ENCODE assay signal across 32 cellular contexts in genomic region chr9:98067184-98067583, GRCh38.
"Had no signal": no experiment of that assay in that cellular context is flagged by ENCODE, and none has a peak within 500 bp of the region (broad histone marks: within the 10 kb centered on the region; RNA-seq: fewer than 3 reads in every experiment).

No MANE protein-coding gene starts in this region.

- DNase-seq: activated CD4-positive, alpha-beta T cell treated with anti-CD3 and anti-CD28 coated beads for 36 hours; activated CD4-positive, alpha-beta T cell treated with anti-CD3 and anti-CD28 coated beads, Interleukin-2, amount 10 ng/mL, durations not matched to agents 7 days and 5 days; activated CD4-positive, alpha-beta T cell treated with anti-CD3 and anti-CD28 coated beads, Interleukin-2, amount 50 U/mL, for 48 hours; activated CD8-positive, alpha-beta T cell treated with anti-CD3 and anti-CD28 coated beads, Interleukin-2, amount 10 ng/mL, durations not matched to agents 7 days and 5 days; activated gamma-delta T cell treated with Interleukin-2 at 50 U/mL for 16 hours; activated naive CD4-positive, alpha-beta T cell treated with anti-CD3 and anti-CD28 coated beads for 36 hours; activated T-cell treated with anti-CD3 and anti-CD28 coated beads, Interleukin-2, amount 50 U/mL, for 24 hours; body of pancreas; Kasumi-1; MG63; NCI-H1048; NCI-H1105 treated with DMSO at 0.1 percent for 48 hours; NCI-H1436; NCI-H1694; NCI-H1930; NCI-H2081 treated with DMSO at 0.1 percent for 48 hours; NCI-H226; NCI-H446 treated with DMSO at 0.1 percent for 48 hours; NCI-H524; NCI-H748 treated with DMSO at 0.1 percent for 48 hours; NK-92 treated with Interleukin-12 subunit alpha and Interleukin-12 subunit beta, amount 100 ng/mL, for 24 hours; PC-3; Peyer's patch; RPMI8226; SHP77 treated with DMSO at 0.1 percent for 48 hours; SK-N-SH had no signal

- H3K27me3 ChIP-seq: adrenal gland, body of pancreas, breast epithelium, MG63, Peyer's patch, SJSA1 had no signal

- ATAC-seq: activated CD4-positive, alpha-beta T cell treated with anti-CD3 and anti-CD28 coated beads for 36 hours; activated CD4-positive, CD25-positive, alpha-beta regulatory T cell treated with anti-CD3 and anti-CD28 coated beads, Interleukin-2, amount 50 U/mL, for 24 hours; activated CD8-positive, alpha-beta T cell treated with anti-CD3 and anti-CD28 coated beads, Interleukin-2, amount 10 ng/mL, durations not matched to agents 7 days and 5 days; activated naive CD4-positive, alpha-beta T cell treated with anti-CD3 and anti-CD28 coated beads, Interleukin-2, amount 50 U/mL, for 72 hours; body of pancreas; PC-3; WTC11 had no signal

- H3K9me3 ChIP-seq: adrenal gland, body of pancreas, breast epithelium, MG63, Peyer's patch, SJSA1, SK-N-SH had no signal

- H3K36me3 ChIP-seq: breast epithelium had no signal

- H3K4me3 ChIP-seq: adrenal gland, body of pancreas, breast epithelium, MG63, Peyer's patch, SJSA1 had no signal

- H3K4me1 ChIP-seq: adrenal gland, breast epithelium had no signal
